Comparison of ENCODE assay signal across 8 cellular contexts in the genomic region with DNA sequence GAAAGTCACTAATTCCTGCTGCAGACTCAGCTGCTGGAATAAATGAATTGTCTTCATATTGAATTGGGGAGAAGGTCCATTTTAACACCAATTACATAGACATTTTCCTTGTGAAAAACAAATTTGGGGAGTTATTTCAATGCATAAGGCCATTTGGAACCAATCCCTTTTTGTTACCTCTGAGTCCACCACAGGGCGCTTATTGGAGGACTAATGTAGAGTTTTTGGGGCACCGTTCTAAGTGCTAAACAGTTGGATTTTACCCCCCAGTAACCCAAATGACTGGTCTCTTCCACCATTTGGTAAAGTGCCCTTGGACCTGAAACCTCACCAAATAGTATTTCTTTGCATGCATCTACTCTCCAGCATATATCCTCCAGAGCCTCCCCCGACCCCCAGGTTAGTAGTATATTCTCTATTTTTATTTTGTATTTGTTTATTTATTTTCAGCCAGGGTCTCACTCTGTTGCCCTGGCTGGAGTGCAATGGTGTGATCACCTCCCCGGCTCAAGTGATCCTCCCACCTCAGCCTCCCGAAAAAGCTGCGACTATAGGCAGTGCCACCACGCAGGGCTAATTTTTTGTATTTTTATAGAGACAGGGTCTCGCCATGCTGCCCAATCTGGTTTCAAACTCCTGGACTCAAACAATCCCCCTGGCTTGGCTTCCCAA. TPM values are rescaled to one million over a fixed set of nuclear protein-coding genes. Genes with fewer than 3 reads are reported as not detected.
DNase-seq lines count a peak whose midpoint lies in the region; ATAC-seq and TF ChIP-seq lines count a peak whose summit lies in the region.

No MANE protein-coding gene starts in this region.

- no peak for ATAC-seq in stimulated activated naive CD8-positive, alpha-beta T cell treated with anti-CD3 and anti-CD28 coated beads, Interleukin-15, Interleukin-2, amounts not matched to agents 100 U/mL and 50 U/mL, for 24 hours
- no peak for ATAC-seq in GM19035 (IDR thresholded peaks at IDR 0.05; ENCODE audit: unreplicated experiment)

- peak overlapping the region; percentile 98 for H3K4me3 Mint-ChIP-seq in stimulated activated naive CD8-positive, alpha-beta T cell treated with anti-CD3 and anti-CD28 coated beads, Interleukin-15, Interleukin-2, amounts not matched to agents 100 ng/mL and 50 ng/mL, for 24 hours

- H3K27me3 ChIP-seq in ascending aorta, result no peaks in the 10 kb centered on the region
- H3K27me3 ChIP-seq in muscle layer of duodenum (ENCODE audit: low read depth, low read length), result no peaks in the 10 kb centered on the region

- no peak for TF ChIP-seq CTCF in ascending aorta (IDR thresholded peaks at IDR 0.05)

- peaks cover 7% of the 10 kb centered on the region for H3K36me3 Mint-ChIP-seq in stimulated activated naive CD8-positive, alpha-beta T cell treated with anti-CD3 and anti-CD28 coated beads, Interleukin-15, Interleukin-2, amounts not matched to agents 100 ng/mL and 50 ng/mL, for 24 hours (ENCODE audit: low read depth)

- H3K4me1 ChIP-seq in ascending aorta, result peaks cover 6 to 33% of the 10 kb centered on the region in 2 donors
- H3K4me1 ChIP-seq in muscle layer of duodenum (ENCODE audit: control insufficient read depth in 1 of 2, insufficient read depth in 2 of 2, low read length in 2 of 2), result peaks cover 27 to 45% of the 10 kb centered on the region in 2 donors

- DNase-seq in stimulated activated naive CD8-positive, alpha-beta T cell treated with anti-CD3 and anti-CD28 coated beads, Interleukin-15, Interleukin-2, amounts not matched to agents 100 U/mL and 50 U/mL, for 24 hours, result no peak
- DNase-seq in ascending aorta (ENCODE audit: low spot score in 2 of 2), result no peak
- no peak for DNase-seq in SKM-1 treated with dmso at 0.1 percent for 144 hours (lab: John Stamatoyannopoulos, UW; ENCODE audit: unreplicated experiment)
- DNase-seq in COLO829 (ENCODE audit: low spot score), result no peak
- no peak for DNase-seq in activated CD4-positive, CD25-positive, alpha-beta regulatory T cell treated with anti-CD3 and anti-CD28 coated beads, Interleukin-2, amount 50 U/mL, for 72 hours

- H3K9me3 ChIP-seq in ascending aorta (no peaks in the 10 kb centered on the region), muscle layer of duodenum (ENCODE audit: control insufficient read depth in 1 of 2, low read length in 2 of 2) (no peaks in the 10 kb centered on the region)

- no peaks in the 10 kb centered on the region for H3K27me3 Mint-ChIP-seq in stimulated activated naive CD8-positive, alpha-beta T cell treated with anti-CD3 and anti-CD28 coated beads, Interleukin-15, Interleukin-2, amounts not matched to agents 100 ng/mL and 50 ng/mL, for 24 hours

- H3K9me3 Mint-ChIP-seq in stimulated activated naive CD8-positive, alpha-beta T cell treated with anti-CD3 and anti-CD28 coated beads, Interleukin-15, Interleukin-2, amounts not matched to agents 100 ng/mL and 50 ng/mL, for 24 hours, result no peaks in the 10 kb centered on the region

- H3K4me3 ChIP-seq in ascending aorta, result peak overlapping the region; percentile 70 to 71
- peak overlapping the region in 1 of 2 donors; percentile 78 for H3K4me3 ChIP-seq in muscle layer of duodenum (ENCODE audit: low read depth in 1 of 2, low read length in 2 of 2)

- H3K27ac ChIP-seq in ascending aorta (peak overlapping the region in 1 of 2 donors; percentile 81), muscle layer of duodenum (ENCODE audit: low read length) (peak overlapping the region; percentile 95)

- peak overlapping the region; percentile 95 for H3K27ac Mint-ChIP-seq in stimulated activated naive CD8-positive, alpha-beta T cell treated with anti-CD3 and anti-CD28 coated beads, Interleukin-15, Interleukin-2, amounts not matched to agents 100 ng/mL and 50 ng/mL, for 24 hours

- peaks cover 67% of the 10 kb centered on the region for H3K4me1 Mint-ChIP-seq in stimulated activated naive CD8-positive, alpha-beta T cell treated with anti-CD3 and anti-CD28 coated beads, Interleukin-15, Interleukin-2, amounts not matched to agents 100 ng/mL and 50 ng/mL, for 24 hours (ENCODE audit: low read depth)

- intact Hi-C loops in ascending aorta (cut with DNase I), result loop anchor here (2.0 to 10.0 kb wide), 3 partner anchors 49 to 315 kb away; a partner anchor contains a TSS

- no peaks in the 10 kb centered on the region for H3K36me3 ChIP-seq in ascending aorta
- H3K36me3 ChIP-seq in muscle layer of duodenum (ENCODE audit: control insufficient read depth in 1 of 2, insufficient read depth in 2 of 2, low read length in 2 of 2), result peaks cover 0 to 7% of the 10 kb centered on the region in 2 donors

RNA-seq across cellular contexts. Expression of a gene that starts 1.6 kb away (rescaled TPM):
- 36.5 TPM for total RNA-seq in ascending aorta

RNA-seq across cellular contexts. Expression of a gene that starts 3.1 kb away (rescaled TPM):
- 9.7 TPM for total RNA-seq in ascending aorta

RNA-seq across cellular contexts. Expression of a gene that starts 26.6 kb away (rescaled TPM):
- total RNA-seq in ascending aorta, result not detected

RNA-seq across cellular contexts. Expression of a gene that starts 27.7 kb away (rescaled TPM):
- not detected for total RNA-seq in ascending aorta

RNA-seq across cellular contexts. Expression of a gene that starts 35.2 kb away (rescaled TPM):
- 114 TPM for total RNA-seq in ascending aorta
